Comparison of ENCODE assay signal across 15 cellular contexts in the genomic region with DNA sequence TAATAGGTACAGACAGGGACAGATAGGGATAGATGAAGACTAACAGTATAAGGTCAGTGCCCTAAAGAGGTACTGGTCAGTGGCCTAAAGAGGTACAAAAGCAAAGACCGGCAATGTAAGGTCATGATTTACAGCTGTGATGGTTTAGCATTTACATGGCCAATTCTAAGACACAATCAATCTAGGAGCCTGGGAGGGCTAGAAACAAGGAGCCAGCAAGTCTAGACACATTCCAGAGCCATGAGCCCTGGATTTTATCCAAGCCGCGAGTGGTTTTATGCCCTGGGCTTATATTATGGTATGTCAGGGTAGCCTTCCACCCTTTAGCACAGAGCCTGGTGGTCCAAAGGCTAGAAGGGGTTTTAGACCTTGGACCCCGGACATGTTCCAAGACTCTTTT.
"Had no signal": no experiment of that assay in that cellular context is flagged by ENCODE, and none has a peak within 500 bp of the region (broad histone marks: within the 10 kb centered on the region; RNA-seq: fewer than 3 reads in every experiment).

No MANE protein-coding gene starts in this region.

- H3K36me3 ChIP-seq: left lung, pancreas had no signal

- H3K4me1 ChIP-seq: left lung, pancreas had no signal

- H3K4me3 ChIP-seq: left lung, pancreas had no signal

- H3K27me3 ChIP-seq: left lung, pancreas had no signal

- ATAC-seq: activated CD8-positive, alpha-beta T cell treated with anti-CD3 and anti-CD28 coated beads for 36 hours; activated naive CD4-positive, alpha-beta T cell treated with anti-CD3 and anti-CD28 coated beads, Interleukin-2, amount 50 U/mL, for 72 hours; activated T-cell treated with anti-CD3 and anti-CD28 coated beads, Interleukin-2, amount 50 U/mL, for 4 hours; left lung; naive thymus-derived CD4-positive, alpha-beta T cell; pancreas; stimulated activated effector memory CD8-positive, alpha-beta T cell treated with anti-CD3 and anti-CD28 coated beads, Interleukin-12 subunit alpha, Interleukin-12 subunit beta, amount 100 ng/mL, for 72 hours had no signal

- H3K27ac ChIP-seq: left lung, pancreas had no signal

- H3K9me3 ChIP-seq: left lung, pancreas had no signal

- DNase-seq: activated B cell treated with CpG ODN at 0.5 μM for 24 hours; activated CD4-positive, alpha-beta T cell treated with anti-CD3 and anti-CD28 coated beads for 48 hours; activated CD8-positive, alpha-beta T cell treated with anti-CD3 and anti-CD28 coated beads for 36 hours; activated effector memory CD4-positive, alpha-beta T cell treated with anti-CD3 and anti-CD28 coated beads, Interleukin-2, amount 50 U/mL, for 16 hours; activated T-cell treated with anti-CD3 and anti-CD28 coated beads, Interleukin-2, amount 50 U/mL, for 4 hours; amniotic stem cell; erythroblast; hippocampal formation; left lung; mammary epithelial cell; naive thymus-derived CD4-positive, alpha-beta T cell; pancreas; T-helper 2 cell had no signal
